In the genomic region with DNA sequence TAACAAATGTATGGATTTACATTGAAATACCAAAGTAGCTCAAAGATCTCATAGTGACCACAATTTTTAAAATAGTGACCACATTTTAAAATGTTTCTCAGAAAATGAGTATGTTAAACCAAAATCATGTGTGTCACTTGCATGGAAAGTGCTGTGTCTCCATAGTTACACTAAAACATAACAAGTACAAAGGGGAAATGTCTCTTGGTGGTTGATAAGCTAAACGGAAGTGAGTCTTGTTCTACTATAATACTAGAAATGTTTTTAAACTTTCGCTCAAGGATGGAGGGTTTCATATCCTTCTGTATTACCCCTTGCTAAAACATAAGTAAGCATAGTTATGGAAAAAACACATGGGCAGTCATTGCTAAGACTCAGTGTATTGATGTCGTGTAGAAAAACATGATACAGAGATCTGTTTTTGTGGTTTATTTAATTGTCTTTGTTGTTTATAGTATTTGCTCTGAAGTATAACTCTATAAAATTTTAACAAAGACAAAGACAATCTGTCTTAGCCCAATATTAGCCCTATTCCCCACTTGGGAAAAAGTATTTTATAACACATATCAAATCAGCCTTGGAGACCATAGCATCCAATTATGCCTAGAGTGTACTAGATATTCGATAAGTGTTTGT, we compare ENCODE assay signal across 8 cellular contexts. TPM values are rescaled to one million over a fixed set of nuclear protein-coding genes. Genes with fewer than 3 reads are reported as not detected.
DNase-seq lines count a peak whose midpoint lies in the region; ATAC-seq, FAIRE-seq and TF ChIP-seq lines count a peak whose summit lies in the region.

No MANE protein-coding gene starts in this region.

- POLR2A ChIA-PET in OCI-LY7 (lab: Charles Lee): interaction anchor here (0.7 to 1.4 kb wide), 7 partner anchors 10 to 406 kb away, joined by 3 to 5 read pairs (median 3); no protein-coding TSS in a partner anchor
- POLR2A ChIA-PET in HepG2 (lab: Yijun Ruan, JAX): interaction anchor here (2.9 kb wide), 1 partner anchor 14 kb away, joined by 11 read pairs; no protein-coding TSS in a partner anchor

- H3K79me2 ChIP-seq in OCI-LY7 (ENCODE audit: insufficient read depth, low read depth, low read length) (no peaks in the 10 kb centered on the region), HepG2 (ENCODE audit: insufficient read depth, low read length) (no peaks in the 10 kb centered on the region)

- WGBS in HepG2 (ENCODE audit: low lambda C conversion rate): 64% methylated on average over 4 of the region's 4 CpGs
- WGBS in psoas muscle, 3 donors: 60 to 65% (median 61%) methylated on average over 4 of the region's 4 CpGs

- intact Hi-C loops in OCI-LY7 (cut with micrococcal nuclease; ENCODE audit: unreplicated experiment) (no loop called here), HepG2 (cut with micrococcal nuclease; ENCODE audit: unreplicated experiment) (no loop called here), psoas muscle (cut with DNase I) (loop anchor here in 1 of 2 donors (1.0 kb wide), 1 partner anchor 18 kb away; no protein-coding TSS in a partner anchor)

- H3K9me3 ChIP-seq in OCI-LY7 (ENCODE audit: low read length) (no peaks in the 10 kb centered on the region), HepG2 (ENCODE audit: low read length) (no peaks in the 10 kb centered on the region), psoas muscle (no peaks in the 10 kb centered on the region)

- H3K4me3 ChIP-seq in OCI-LY7 (ENCODE audit: low read depth, low read length, poor library complexity, severe bottlenecking): no peak overlapping the region
- H3K4me3 ChIP-seq in HepG2 (replicated peaks in 1 of 3; ENCODE audit: insufficient read depth in 1 of 3, low read depth in 2 of 3, low read length in 3 of 3): no peak overlapping the region
- H3K4me3 ChIP-seq in psoas muscle: no peak overlapping the region

- H3K4me1 ChIP-seq in OCI-LY7 (ENCODE audit: insufficient read depth, low read length, poor library complexity, severe bottlenecking) (peaks cover 26% of the 10 kb centered on the region), HepG2 (ENCODE audit: insufficient read depth, low read length) (peaks cover 33% of the 10 kb centered on the region), psoas muscle (no peaks in the 10 kb centered on the region)

- no peak for FAIRE-seq in HepG2 (lab: Jason Lieb, UNC)

- no peaks in the 10 kb centered on the region for H3K27me3 ChIP-seq in HepG2 (ENCODE audit: control insufficient read depth in 1 of 2, insufficient read depth in 2 of 2, low read length in 2 of 2)
- H3K27me3 ChIP-seq in psoas muscle (ENCODE audit: insufficient read depth in 3 of 3, low read length in 2 of 3): no peaks in the 10 kb centered on the region

- no peak overlapping the region for H3K27ac ChIP-seq in OCI-LY7 (ENCODE audit: low read depth, low read length, poor library complexity, severe bottlenecking)
- H3K27ac ChIP-seq in HepG2 (ENCODE audit: extremely low read length, insufficient read depth, low read length): peak overlapping the region; percentile 25
- H3K27ac ChIP-seq in psoas muscle: no peak overlapping the region

- no peak for TF ChIP-seq EP300 in HepG2 (IDR thresholded peaks at IDR 0.05; ENCODE audit: low read depth in 2 of 2, low read length in 2 of 2)
- TF ChIP-seq EP300 in HepG2 (CRISPR knock-in tag; IDR thresholded peaks at IDR 0.05; ENCODE audit: borderline replicate concordance): no peak

- no peak for TF ChIP-seq CTCF in OCI-LY7 (conservative IDR thresholded peaks at IDR 0.05; ENCODE audit: low read length)
- no peak for TF ChIP-seq CTCF in HepG2 (CRISPR knock-in tag; IDR thresholded peaks at IDR 0.05)
- TF ChIP-seq CTCF in psoas muscle (IDR thresholded peaks at IDR 0.05): no peak

- DNase-seq in OCI-LY7 (ENCODE audit: low spot score) (peak; percentile 70), HepG2 (ENCODE audit: low spot score) (no peak), NCI-H1092 treated with DMSO at 0.1 percent for 48 hours (lab: John Stamatoyannopoulos, UW) (no peak), DMS153 treated with DMSO at 0.1 percent for 48 hours (lab: John Stamatoyannopoulos, UW; ENCODE audit: unreplicated experiment) (no peak), psoas muscle (no peak), RPMI8226 (no peak)

- no peak for TF ChIP-seq POLR2A in HepG2 (IDR thresholded peaks at IDR 0.05; ENCODE audit: insufficient read depth in 1 of 2, low read depth in 2 of 2, low read length in 2 of 2)

- in situ Hi-C loops in HepG2 (cut with HindIII; ENCODE audit: extremely low pct_ligation_motif_present, low pct_unique_long_range_greater_than_20kb): no loop called here

- H3K4me2 ChIP-seq in OCI-LY7 (ENCODE audit: low read length) (peak overlapping the region; percentile 37), HepG2 (ENCODE audit: low read depth, low read length) (peak overlapping the region; percentile 54)

- H3K9ac ChIP-seq in HepG2 (ENCODE audit: insufficient read depth, low read depth, low read length): no peak overlapping the region

- H2AFZ ChIP-seq in OCI-LY7 (ENCODE audit: low read length) (peak overlapping the region; percentile 62), HepG2 (ENCODE audit: low read length) (peak overlapping the region; percentile 17)

- CTCF ChIA-PET in OCI-LY7 (lab: Charles Lee; ENCODE audit: unreplicated experiment) (no interaction called here), HepG2 (lab: Yijun Ruan, JAX; ENCODE audit: low intra/inter-chr PET ratio, low total read pairs) (no interaction called here)

- BruUV-seq in OCI-LY7 (replicated peaks; lab: Mats Ljungman, UMichigan): no TSS peak
- BruUV-seq in HepG2 (replicated peaks; lab: Mats Ljungman, UMichigan): no TSS peak

- H4K20me1 ChIP-seq in OCI-LY7 (ENCODE audit: insufficient read depth, low read length): no peaks in the 10 kb centered on the region
- H4K20me1 ChIP-seq in HepG2 (ENCODE audit: insufficient read depth, low read length): no peaks in the 10 kb centered on the region

- ATAC-seq in GM18858 (IDR thresholded peaks at IDR 0.05; ENCODE audit: unreplicated experiment) (peak; percentile 60), HG02852 (IDR thresholded peaks at IDR 0.05; ENCODE audit: unreplicated experiment) (peak; percentile 68), HepG2 (no peak), psoas muscle (no peak)

- H3K9me2 ChIP-seq in OCI-LY7 (ENCODE audit: insufficient read depth, low read length): no peaks in the 10 kb centered on the region

- TF ChIP-seq RAD21 in HepG2 (CRISPR knock-in tag; IDR thresholded peaks at IDR 0.05): no peak

- H3K36me3 ChIP-seq in OCI-LY7 (ENCODE audit: insufficient read depth, low read length) (no peaks in the 10 kb centered on the region), HepG2 (replicated peaks in 1 of 2; ENCODE audit: control insufficient read depth in 1 of 2, insufficient read depth in 2 of 2, low read length in 2 of 2) (no peaks in the 10 kb centered on the region), psoas muscle (ENCODE audit: insufficient read depth in 1 of 2, low read depth in 1 of 2) (no peaks in the 10 kb centered on the region)

RNA-seq across cellular contexts. Expression of gene DENND4A, which starts 27.0 kb away (rescaled TPM):
- 42.7 and 47.9 TPM in 2 replicates for total RNA-seq in OCI-LY7 (2014; rRNA removed; shearing (Covaris generic))
- total RNA-seq in OCI-LY7 (2022) (86.5 and 96.3 TPM in 2 replicates), HepG2 (2016; rRNA removed; fragmentation: Illumina TruSeq; extraction: Trizol) (13.2 and 21.1 TPM in 2 replicates), psoas muscle (10 to 100 TPM; 15.4 to 46.7 (median 23.4) TPM)
- 20.3 and 21.2 TPM in 2 replicates for total RNA-seq in HepG2 (2016; cell fraction: cytosol; rRNA removed; fragmentation: Illumina TruSeq; extraction: Trizol; ENCODE audit: low read depth)
- total RNA-seq in HepG2 (2016; cell fraction: insoluble cytoplasmic fraction; rRNA removed; fragmentation: Illumina TruSeq; extraction: Trizol): 13.1 and 20.9 TPM in 2 replicates
- 19.6 and 22.0 TPM in 2 replicates for total RNA-seq in HepG2 (2016; cell fraction: membrane; rRNA removed; fragmentation: Illumina TruSeq; extraction: Trizol)
- 20.2 and 25.3 TPM in 2 replicates for total RNA-seq in HepG2 (2016; cell fraction: nucleus; rRNA removed; fragmentation: Illumina TruSeq; extraction: Trizol)
- polyA plus RNA-seq in HepG2 (2011; rRNA removed) (18.6 TPM in 2 replicates), psoas muscle (10 to 100 TPM in 1 of 3 donors, 1 to 10 TPM in 2; 4.0 to 11.2 (median 7.0) TPM)
- 7.0 and 12.3 TPM in 2 replicates for polyA plus RNA-seq in HepG2 (2011; cell fraction: cytosol; rRNA removed)
- 15.7 and 19.7 TPM in 2 replicates for polyA plus RNA-seq in HepG2 (2011; cell fraction: nucleus; rRNA removed)
- 16.4 and 19.5 TPM in 2 replicates for polyA plus RNA-seq in HepG2 (2012)
- polyA plus RNA-seq in HepG2 (2016; cell fraction: cytosol; fragmentation: Illumina TruSeq; extraction: Trizol; ENCODE audit: low read depth): 0.40 and 0.54 TPM in 2 replicates
- polyA plus RNA-seq in HepG2 (2016; cell fraction: insoluble cytoplasmic fraction; fragmentation: Illumina TruSeq; extraction: Trizol; ENCODE audit: low read depth): 13.2 and 15.0 TPM in 2 replicates
- polyA plus RNA-seq in HepG2 (2016; cell fraction: membrane; fragmentation: Illumina TruSeq; extraction: Trizol; ENCODE audit: low read depth): 1.5 and 1.9 TPM in 2 replicates
- polyA plus RNA-seq in HepG2 (2016; cell fraction: nucleus; fragmentation: Illumina TruSeq; extraction: Trizol; ENCODE audit: insufficient read depth, low read depth): 14.0 and 18.1 TPM in 2 replicates
- polyA minus RNA-seq in HepG2 (2011; rRNA and poly(A)+ RNA removed; ENCODE audit: low replicate concordance): 46.4 and 72.7 TPM in 2 replicates
- polyA minus RNA-seq in HepG2 (2011; cell fraction: cytosol; rRNA and poly(A)+ RNA removed): 30.8 and 43.0 TPM in 2 replicates
- 186 and 219 TPM in 2 replicates for polyA minus RNA-seq in HepG2 (2011; cell fraction: nucleus; rRNA and poly(A)+ RNA removed)

RNA-seq across cellular contexts. Expression of gene RAB11A, which starts 50.2 kb away (rescaled TPM):
- total RNA-seq in OCI-LY7 (2014; rRNA removed; shearing (Covaris generic)): 116 and 130 TPM in 2 replicates
- total RNA-seq in OCI-LY7 (2022) (196 and 197 TPM in 2 replicates), HepG2 (2016; rRNA removed; fragmentation: Illumina TruSeq; extraction: Trizol) (161 and 241 TPM in 2 replicates), psoas muscle (100 to 1,000 TPM in 2 of 4 donors, 10 to 100 TPM in 2; 89.5 to 152 (median 105) TPM)
- 38.6 and 40.4 TPM in 2 replicates for total RNA-seq in HepG2 (2016; cell fraction: cytosol; rRNA removed; fragmentation: Illumina TruSeq; extraction: Trizol; ENCODE audit: low read depth)
- total RNA-seq in HepG2 (2016; cell fraction: insoluble cytoplasmic fraction; rRNA removed; fragmentation: Illumina TruSeq; extraction: Trizol): 161 and 257 TPM in 2 replicates
- 56.4 and 65.8 TPM in 2 replicates for total RNA-seq in HepG2 (2016; cell fraction: membrane; rRNA removed; fragmentation: Illumina TruSeq; extraction: Trizol)
- 55.2 and 56.4 TPM in 2 replicates for total RNA-seq in HepG2 (2016; cell fraction: nucleus; rRNA removed; fragmentation: Illumina TruSeq; extraction: Trizol)
- polyA plus RNA-seq in HepG2 (2011; rRNA removed) (129 and 162 TPM in 2 replicates), psoas muscle (100 to 1,000 TPM; 115 to 152 (median 150) TPM)
- 136 and 191 TPM in 2 replicates for polyA plus RNA-seq in HepG2 (2011; cell fraction: cytosol; rRNA removed)
- 38.0 and 51.7 TPM in 2 replicates for polyA plus RNA-seq in HepG2 (2011; cell fraction: nucleus; rRNA removed)
- 191 and 216 TPM in 2 replicates for polyA plus RNA-seq in HepG2 (2012)
- 53.8 and 54.2 TPM in 2 replicates for polyA plus RNA-seq in HepG2 (2016; cell fraction: cytosol; fragmentation: Illumina TruSeq; extraction: Trizol; ENCODE audit: low read depth)
- 276 and 303 TPM in 2 replicates for polyA plus RNA-seq in HepG2 (2016; cell fraction: insoluble cytoplasmic fraction; fragmentation: Illumina TruSeq; extraction: Trizol; ENCODE audit: low read depth)
- 66.0 and 70.6 TPM in 2 replicates for polyA plus RNA-seq in HepG2 (2016; cell fraction: membrane; fragmentation: Illumina TruSeq; extraction: Trizol; ENCODE audit: low read depth)
- 89.0 and 94.4 TPM in 2 replicates for polyA plus RNA-seq in HepG2 (2016; cell fraction: nucleus; fragmentation: Illumina TruSeq; extraction: Trizol; ENCODE audit: insufficient read depth, low read depth)
- polyA minus RNA-seq in HepG2 (2011; rRNA and poly(A)+ RNA removed; ENCODE audit: low replicate concordance): 35.4 and 66.3 TPM in 2 replicates
- polyA minus RNA-seq in HepG2 (2011; cell fraction: cytosol; rRNA and poly(A)+ RNA removed): 50.0 and 53.6 TPM in 2 replicates
- 22.3 and 27.0 TPM in 2 replicates for polyA minus RNA-seq in HepG2 (2011; cell fraction: nucleus; rRNA and poly(A)+ RNA removed)

Comparison
In these comparisons a context has a peak if more than half of its experiments do, and no peak if none do; other contexts are left out.
1. ATAC-seq: peak in GM18858 (single experiment) and HG02852 (single experiment); none in HepG2 (single experiment) and psoas muscle (0 of 4).